ENCODE assay signal across 8 cellular contexts in genomic region chr18:76821875-76822509, GRCh38. TPM values are rescaled to one million over a fixed set of nuclear protein-coding genes. Genes with fewer than 3 reads are reported as not detected.
DNase-seq lines count a peak whose midpoint lies in the region; ATAC-seq and TF ChIP-seq lines count a peak whose summit lies in the region.

No MANE protein-coding gene starts in this region.

- no peak for TF ChIP-seq EP300 in upper lobe of left lung (IDR thresholded peaks at IDR 0.05)

- H3K79me2 ChIP-seq in parathyroid adenoma: peaks cover 3% of the 10 kb centered on the region

- H3K9me3 ChIP-seq in SJSA1 (replicated peaks) (0 out of 2 replicates have a peak, but pooled peaks cover 7% of the 10 kb centered on the region), parathyroid adenoma (ENCODE audit: control insufficient read depth, low read length) (no peaks in the 10 kb centered on the region), upper lobe of left lung (no peaks in the 10 kb centered on the region)

- H3K27me3 ChIP-seq in SJSA1 (replicated peaks): no peaks in the 10 kb centered on the region
- H3K27me3 ChIP-seq in parathyroid adenoma (ENCODE audit: control insufficient read depth, insufficient read depth, low read length): no peaks in the 10 kb centered on the region
- no peaks in the 10 kb centered on the region for H3K27me3 ChIP-seq in upper lobe of left lung

- H3K36me3 ChIP-seq in SJSA1 (peaks cover 20% of the 10 kb centered on the region), parathyroid adenoma (ENCODE audit: control insufficient read depth, insufficient read depth, low read length) (no peaks in the 10 kb centered on the region), upper lobe of left lung (no peaks in the 10 kb centered on the region)

- intact Hi-C loops in Right ventricle myocardium superior (cut with DNase I): no loop called here

- TF ChIP-seq CTCF in parathyroid adenoma (IDR thresholded peaks at IDR 0.05): no peak
- TF ChIP-seq CTCF in upper lobe of left lung (IDR thresholded peaks at IDR 0.05): peak in 1 of 6 experiments; percentile 18

- WGBS in upper lobe of left lung, 2 donors: 1% methylated on average over 18 to 27 of the region's 89 CpGs

- H3K36me3 Mint-ChIP-seq in activated naive CD8-positive, alpha-beta T cell: peaks cover 3% of the 10 kb centered on the region

- DNase-seq in CMK (ENCODE audit: low read depth) (peak; percentile 18), SJSA1 (ENCODE audit: low read depth in 1 of 2, low spot score in 2 of 2) (peak; percentile 50 to 81), Right ventricle myocardium superior (peak; percentile 78), upper lobe of left lung (peak; percentile 56 to 94)

- peak overlapping the region; percentile 95 for H3K27ac Mint-ChIP-seq in activated naive CD8-positive, alpha-beta T cell

- H3K4me1 ChIP-seq in SJSA1 (replicated peaks) (peaks cover 9% of the 10 kb centered on the region), parathyroid adenoma (peaks cover 2% of the 10 kb centered on the region), upper lobe of left lung (peaks cover 5 to 36% (median 19%) of the 10 kb centered on the region in 4 donors)

- H3K27me3 Mint-ChIP-seq in activated naive CD8-positive, alpha-beta T cell: no peaks in the 10 kb centered on the region

- no peaks in the 10 kb centered on the region for H3K9me3 Mint-ChIP-seq in activated naive CD8-positive, alpha-beta T cell (ENCODE audit: low read depth)

- peaks cover 46% of the 10 kb centered on the region for H3K4me1 Mint-ChIP-seq in activated naive CD8-positive, alpha-beta T cell (ENCODE audit: low read depth)

- peak in 3 of 4 donors; percentile 34 to 82 (median 54) for TF ChIP-seq POLR2A in upper lobe of left lung (IDR thresholded peaks at IDR 0.05)

- peak overlapping the region; percentile 90 for H3K4me2 ChIP-seq in parathyroid adenoma (ENCODE audit: low read length)

- peak overlapping the region; percentile 76 for H2AFZ ChIP-seq in parathyroid adenoma

- peak; percentile 51 for ATAC-seq in GM19395 (IDR thresholded peaks at IDR 0.05; ENCODE audit: unreplicated experiment)
- ATAC-seq in HG03520 (IDR thresholded peaks at IDR 0.05; ENCODE audit: unreplicated experiment): peak; percentile 31
- ATAC-seq in Right ventricle myocardium superior (ENCODE audit: poor library complexity): peak; percentile 77
- ATAC-seq in upper lobe of left lung (ENCODE audit: low FRiP score in 2 of 2): peak; percentile 68 to 78

- peak overlapping the region; percentile 93 for H3K4me3 Mint-ChIP-seq in activated naive CD8-positive, alpha-beta T cell

- peak overlapping the region; percentile 76 for H3K27ac ChIP-seq in SJSA1
- peak overlapping the region; percentile 77 for H3K27ac ChIP-seq in parathyroid adenoma
- H3K27ac ChIP-seq in upper lobe of left lung: peak overlapping the region; percentile 96 to 98 (median 98)

- H3K4me3 ChIP-seq in SJSA1 (peak overlapping the region; percentile 85), parathyroid adenoma (ENCODE audit: low read depth, low read length) (peak overlapping the region; percentile 95), upper lobe of left lung (peak overlapping the region; percentile 71 to 97 (median 84))

- no peak overlapping the region for H3K9ac ChIP-seq in parathyroid adenoma

RNA-seq across cellular contexts. Expression of gene ZNF236, which starts 0.4 kb away (rescaled TPM):
- 1.1 and 6.3 TPM in 2 replicates for total RNA-seq in SJSA1 (2014; rRNA removed; shearing (Covaris generic))
- total RNA-seq in Right ventricle myocardium superior: 11.7 TPM
- 10 to 100 TPM in 5 of 6 donors, 1 to 10 TPM in 1; 9.0 to 27.2 (median 14.8) TPM for total RNA-seq in upper lobe of left lung

Comparison
In these comparisons a context has a peak if more than half of its experiments do, and no peak if none do; other contexts are left out.
1. Peak in every context shown above with its lines: DNase-seq, ATAC-seq, H3K4me3 ChIP-seq and H3K27ac ChIP-seq.
2. DNase-seq: peak in every context shown above with its lines; median percentile 78 in Right ventricle myocardium superior; 75 in upper lobe of left lung; 66 in SJSA1; 18 in CMK.